ENCODE assay signal across 17 cellular contexts in genomic region chr12:15163577-15163976, GRCh38. TPM values are rescaled to one million over a fixed set of nuclear protein-coding genes. Genes with fewer than 3 reads are reported as not detected.
A peak's percentile ranks its signal among the peaks of the same experiment; 100 is the strongest.
DNase-seq lines count a peak whose midpoint lies in the region; ATAC-seq and TF ChIP-seq lines count a peak whose summit lies in the region.
"Had no signal": no experiment of that assay in that cellular context is flagged by ENCODE, and none has a peak within 500 bp of the region (broad histone marks: within the 10 kb centered on the region; RNA-seq: fewer than 3 reads in every experiment).

No MANE protein-coding gene starts in this region.

- ATAC-seq in left ventricle myocardium superior (peak; percentile 31), left cardiac atrium (no peak), aorta (ENCODE audit: low FRiP score) (no peak)
- no peak for ATAC-seq in activated naive CD4-positive, alpha-beta T cell treated with anti-CD3 and anti-CD28 coated beads, Interleukin-2, amount 50 U/mL, for 72 hours
- ATAC-seq: mucosa of descending colon; stimulated activated effector memory CD8-positive, alpha-beta T cell treated with anti-CD3 and anti-CD28 coated beads, Interleukin-12 subunit alpha, Interleukin-12 subunit beta, amount 100 ng/mL, for 72 hours had no signal

- no peak overlapping the region for H2AFZ ChIP-seq in MM.1S (ENCODE audit: low read length)

- no peaks in the 10 kb centered on the region for H3K27me3 ChIP-seq in aorta (ENCODE audit: control insufficient read depth in 1 of 2, insufficient read depth in 2 of 2, low read length in 1 of 2)
- no peaks in the 10 kb centered on the region for H3K27me3 ChIP-seq in MM.1S (replicated peaks; ENCODE audit: insufficient read depth, low read length)
- H3K27me3 ChIP-seq: SJCRH30 had no signal

- H3K27ac ChIP-seq in caudate nucleus (ENCODE audit: low read depth, low read length) (peak overlapping the region; percentile 46), aorta (ENCODE audit: low read depth in 1 of 2, low read length in 2 of 2) (peak overlapping the region; percentile 77 to 98), MM.1S (ENCODE audit: low read length) (no peak overlapping the region)
- H3K27ac ChIP-seq: SJCRH30 had no signal

- DNase-seq in left ventricle myocardium superior (no peak), left cardiac atrium (no peak), caudate nucleus (lab: John Stamatoyannopoulos, UW) (no peak), myocyte (ENCODE audit: low read depth) (peak; percentile 12), aorta (no peak), MM.1S (no peak)
- no peak for DNase-seq in activated naive CD4-positive, alpha-beta T cell treated with anti-CD3 and anti-CD28 coated beads, Interleukin-2, amount 50 U/mL, for 72 hours (ENCODE audit: low spot score in 2 of 2)
- DNase-seq in activated CD4-positive, alpha-beta T cell treated with anti-CD3 and anti-CD28 coated beads, Interleukin-2, amount 50 U/mL, for 1 hour, result no peak
- DNase-seq: activated CD4-positive, alpha-beta T cell treated with anti-CD3 and anti-CD28 coated beads, Interleukin-2, amount 10 ng/mL, durations not matched to agents 7 days and 5 days; activated T-cell treated with anti-CD3 and anti-CD28 coated beads, Interleukin-2, amount 50 U/mL, for 1 hour; cerebellar nuclear complex; immature natural killer cell; mucosa of descending colon; SJCRH30; small intestine had no signal

- 93 to 94% methylated on average over 4 of the region's 4 CpGs for WGBS in aorta, 2 donors

- H4K20me1 ChIP-seq in MM.1S (ENCODE audit: insufficient read depth, low read length), result no peaks in the 10 kb centered on the region

- H3K4me2 ChIP-seq in MM.1S (ENCODE audit: low read depth, low read length), result no peak overlapping the region

- H3K27ac Mint-ChIP-seq in activated naive CD4-positive, alpha-beta T cell treated with anti-CD3 and anti-CD28 coated beads, Interleukin-2, amount 50 U/mL, for 72 hours, result no peak overlapping the region
- H3K27ac Mint-ChIP-seq: activated CD4-positive, alpha-beta T cell treated with anti-CD3 and anti-CD28 coated beads, Interleukin-2, amount 10 ng/mL, durations not matched to agents 7 days and 5 days; immature natural killer cell; stimulated activated effector memory CD8-positive, alpha-beta T cell treated with anti-CD3 and anti-CD28 coated beads, Interleukin-12 subunit alpha, Interleukin-12 subunit beta, amount 100 ng/mL, for 72 hours had no signal

- H3K36me3 Mint-ChIP-seq in activated naive CD4-positive, alpha-beta T cell treated with anti-CD3 and anti-CD28 coated beads, Interleukin-2, amount 50 U/mL, for 72 hours, result no peaks in the 10 kb centered on the region
- H3K36me3 Mint-ChIP-seq: immature natural killer cell; stimulated activated effector memory CD8-positive, alpha-beta T cell treated with anti-CD3 and anti-CD28 coated beads, Interleukin-12 subunit alpha, Interleukin-12 subunit beta, amount 100 ng/mL, for 72 hours had no signal

- no peaks in the 10 kb centered on the region for H3K9me2 ChIP-seq in MM.1S (replicated peaks; ENCODE audit: insufficient read depth, low read length)

- H3F3A ChIP-seq in MM.1S (ENCODE audit: insufficient read depth, low read length), result no peaks in the 10 kb centered on the region

- H3K36me3 ChIP-seq in aorta (ENCODE audit: control insufficient read depth in 1 of 2, insufficient read depth in 2 of 2, low read length in 1 of 2), result no peaks in the 10 kb centered on the region
- H3K36me3 ChIP-seq in MM.1S (replicated peaks; ENCODE audit: insufficient read depth, low read length), result no peaks in the 10 kb centered on the region
- H3K36me3 ChIP-seq: SJCRH30 had no signal

- H3K4me3 ChIP-seq in aorta (ENCODE audit: low read length in 2 of 2), result no peak overlapping the region
- H3K4me3 ChIP-seq in MM.1S (ENCODE audit: low read length), result no peak overlapping the region
- H3K4me3 ChIP-seq: mucosa of descending colon, SJCRH30 had no signal

- no peak overlapping the region for H3K9ac ChIP-seq in MM.1S (ENCODE audit: low read length)

- no peak for TF ChIP-seq CTCF in MM.1S (IDR thresholded peaks at IDR 0.05; ENCODE audit: low read length)

- no peaks in the 10 kb centered on the region for H3K9me3 ChIP-seq in aorta (ENCODE audit: control insufficient read depth, low read length)
- H3K9me3 ChIP-seq in MM.1S (replicated peaks; ENCODE audit: insufficient read depth, low read length), result no peaks in the 10 kb centered on the region
- H3K9me3 ChIP-seq: mucosa of descending colon, SJCRH30 had no signal

- intact Hi-C loops in left ventricle myocardium superior (cut with micrococcal nuclease) (no loop called here), left cardiac atrium (cut with DNase I) (no loop called here), aorta (cut with DNase I) (loop anchor here in 1 of 2 donors (5.0 kb wide), 1 partner anchor 44 kb away; no protein-coding TSS in a partner anchor)

- H3K79me2 ChIP-seq in MM.1S (ENCODE audit: low read length), result no peaks in the 10 kb centered on the region

- H3K9me3 Mint-ChIP-seq in activated naive CD4-positive, alpha-beta T cell treated with anti-CD3 and anti-CD28 coated beads, Interleukin-2, amount 50 U/mL, for 72 hours, result no peaks in the 10 kb centered on the region
- H3K9me3 Mint-ChIP-seq: activated CD4-positive, alpha-beta T cell treated with anti-CD3 and anti-CD28 coated beads, Interleukin-2, amount 10 ng/mL, durations not matched to agents 7 days and 5 days; stimulated activated effector memory CD8-positive, alpha-beta T cell treated with anti-CD3 and anti-CD28 coated beads, Interleukin-12 subunit alpha, Interleukin-12 subunit beta, amount 100 ng/mL, for 72 hours had no signal

- H3K4me1 ChIP-seq in aorta (ENCODE audit: control insufficient read depth in 1 of 2, insufficient read depth in 2 of 2, low read length in 2 of 2) (peaks cover 14 to 15% of the 10 kb centered on the region in 2 donors), MM.1S (ENCODE audit: low read length) (no peaks in the 10 kb centered on the region)
- H3K4me1 ChIP-seq: SJCRH30 had no signal

RNA-seq across cellular contexts. Expression of gene RERG, which starts 57.6 kb away (rescaled TPM):
- total RNA-seq in left ventricle myocardium superior (3.8 TPM), left cardiac atrium (1 to 10 TPM; 7.0 to 7.3 TPM), myocyte (2.5 and 2.8 TPM in 2 replicates), aorta (10 to 100 TPM; 70.5 to 77.3 TPM)
- polyA plus RNA-seq in myocyte (2012), result 3.1 TPM
- polyA plus RNA-seq in aorta, result 100 to 1,000 TPM in 1 of 2 donors, 10 to 100 TPM in 1; 66.9 to 124 TPM
- total RNA-seq in activated naive CD4-positive, alpha-beta T cell treated with anti-CD3 and anti-CD28 coated beads, Interleukin-2, amount 50 U/mL, for 72 hours, result not detected
- total RNA-seq: glomerular endothelial cell, SJCRH30 had no signal
- polyA plus RNA-seq: immature natural killer cell had no signal

Comparison
In these comparisons a context has a peak if more than half of its experiments do, and no peak if none do; other contexts are left out.
1. RNA of gene RERG, which starts 57.6 kb away (total RNA-seq): 70.5 to 77.3 TPM in aorta; 7.0 to 7.3 TPM in left cardiac atrium, 3.8 TPM in left ventricle myocardium superior (single experiment), 2.5 to 2.8 TPM in myocyte and not detected in activated naive CD4-positive, alpha-beta T cell treated with anti-CD3 and anti-CD28 coated beads, Interleukin-2, amount 50 U/mL, for 72 hours; every median in the first group is over 4 times any median in the second.